9 cellular contexts compared by ENCODE assay signal in genomic region chr17:3959295-3959899, GRCh38. TPM values are rescaled to one million over a fixed set of nuclear protein-coding genes. Genes with fewer than 3 reads are reported as not detected.
DNase-seq lines count a peak whose midpoint lies in the region; ATAC-seq, FAIRE-seq and TF ChIP-seq lines count a peak whose summit lies in the region.
"Had no signal": no experiment of that assay in that cellular context is flagged by ENCODE, and none has a peak within 500 bp of the region (broad histone marks: within the 10 kb centered on the region; RNA-seq: fewer than 3 reads in every experiment).

No MANE protein-coding gene starts in this region.

- intact Hi-C loops in gastrocnemius medialis (cut with DNase I; ENCODE audit: low total_unique reads), result no loop called here

- H3K4me1 ChIP-seq in A549 (peaks cover 32% of the 10 kb centered on the region), gastrocnemius medialis (no peaks in the 10 kb centered on the region)

- no peaks in the 10 kb centered on the region for H3K36me3 ChIP-seq in WERI-Rb-1
- no peaks in the 10 kb centered on the region for H3K36me3 ChIP-seq in gastrocnemius medialis

- ATAC-seq in A549 (peak; percentile 54 to 85; a peak in 5 of 6 replicates), gastrocnemius medialis (no peak)

- in situ Hi-C loops in KBM-7 (cut with MboI; ENCODE audit: low pct_unique_long_range_greater_than_20kb, low sequenced_read_pairs) (no loop called here), gastrocnemius medialis (cut with MboI; ENCODE audit: low sequenced_read_pairs in 4 of 4) (no loop called here)

- WGBS in A549 (ENCODE audit: missing lambda C conversion rate), result 40% methylated on average over 14 of the region's 15 CpGs

- no peaks in the 10 kb centered on the region for H3K9me3 ChIP-seq in A549
- H3K9me3 ChIP-seq in WERI-Rb-1 (ENCODE audit: severe bottlenecking), result no peaks in the 10 kb centered on the region
- no peaks in the 10 kb centered on the region for H3K9me3 ChIP-seq in gastrocnemius medialis

- no peaks in the 10 kb centered on the region for H3K27me3 ChIP-seq in WERI-Rb-1 (ENCODE audit: insufficient read depth, low read depth, severe bottlenecking)
- H3K27me3 ChIP-seq in gastrocnemius medialis, result peaks cover 22 to 33% (median 30%) of the 10 kb centered on the region in 3 donors

- peak overlapping the region; percentile 66 for H3K4me2 ChIP-seq in A549

- CTCF ChIA-PET in A549 (lab: Yijun Ruan, JAX), result interaction anchor here (0.9 to 3.4 kb wide), 8 partner anchors 15 to 222 kb away, joined by 3 to 16 read pairs (median 4); no protein-coding TSS in a partner anchor

- POLR2A ChIA-PET in A549 (lab: Yijun Ruan, JAX), result no interaction called here

- no peak for TF ChIP-seq EP300 in A549 (IDR thresholded peaks at IDR 0.05)

- peak; percentile 76 to 94 for DNase-seq in A549 (ENCODE audit: low read depth in 1 of 2, low spot score in 1 of 2)
- peak; percentile 40 for DNase-seq in H4 (ENCODE audit: low spot score)
- DNase-seq in SHP77 treated with DMSO at 0.1 percent for 48 hours (lab: John Stamatoyannopoulos, UW), result peak; percentile 95
- DNase-seq in hepatic stellate cell (ENCODE audit: low spot score), result peak; percentile 79
- DNase-seq in KBM-7, result no peak
- DNase-seq in WERI-Rb-1, result no peak
- DNase-seq in KG1 (lab: John Stamatoyannopoulos, UW), result no peak
- DNase-seq in gastrocnemius medialis, result no peak
- DNase-seq: activated effector memory CD4-positive, alpha-beta T cell treated with anti-CD3 and anti-CD28 coated beads, Interleukin-2, amount 50 U/mL, for 16 hours had no signal

- TF ChIP-seq POLR2A in A549 (IDR thresholded peaks at IDR 0.05; ENCODE audit: low read length), result no peak
- TF ChIP-seq POLR2A in gastrocnemius medialis (IDR thresholded peaks at IDR 0.05), result no peak

- no peak overlapping the region for H3K4me3 ChIP-seq in A549
- H3K4me3 ChIP-seq in WERI-Rb-1 (ENCODE audit: low read depth, low read length), result no peak overlapping the region
- no peak overlapping the region for H3K4me3 ChIP-seq in gastrocnemius medialis

- no peak for TF ChIP-seq CTCF in A549 (IDR thresholded peaks at IDR 0.05)
- TF ChIP-seq CTCF in WERI-Rb-1 (IDR thresholded peaks at IDR 0.05; ENCODE audit: low read depth, low read length), result no peak
- no peak for TF ChIP-seq CTCF in gastrocnemius medialis (IDR thresholded peaks at IDR 0.05 in 4 of 5, conservative IDR thresholded peaks at IDR 0.05 in 1 of 5)

- no peak for TF ChIP-seq RAD21 in A549 (conservative IDR thresholded peaks at IDR 0.05 in 1 of 2, IDR thresholded peaks at IDR 0.05 in 1 of 2)

- no peak for FAIRE-seq in A549 (lab: Jason Lieb, UNC)

- peak overlapping the region; percentile 46 to 72 for H3K27ac ChIP-seq in A549
- H3K27ac ChIP-seq in WERI-Rb-1, result no peak overlapping the region
- no peak overlapping the region for H3K27ac ChIP-seq in gastrocnemius medialis

TF ChIP-seq in A549, 52 proteins besides CTCF, POLR2A, EP300 and RAD21:
- TF ChIP-seq JUNB (IDR thresholded peaks at IDR 0.05) (peak; percentile 58), FOSL2 (IDR thresholded peaks at IDR 0.05) (peak; percentile 54; the same call in 1 of the 2 replicates), FOSL2 (CRISPR knock-in tag; IDR thresholded peaks at IDR 0.05) (peak; percentile 92), MAFK (IDR thresholded peaks at IDR 0.05; ENCODE audit: partially characterized antibody) (peak; percentile 81), MAX (IDR thresholded peaks at IDR 0.05) (peak; percentile 46; the same call in 1 of the 2 replicates), HOXB13 (CRISPR knock-in tag; IDR thresholded peaks at IDR 0.05; ENCODE audit: low read depth) (no peak)

RNA-seq across cellular contexts. Expression of gene ATP2A3, which starts 4.8 kb away (rescaled TPM):
- 5.5 and 6.3 TPM in 2 replicates for polyA plus RNA-seq in A549 (2011; rRNA removed)
- polyA plus RNA-seq in A549 (2012; cell fraction: cytosol; rRNA removed), result 4.0 and 5.4 TPM in 2 replicates
- polyA plus RNA-seq in A549 (2012; cell fraction: nucleus; rRNA removed), result 14.8 and 16.2 TPM in 2 replicates
- polyA plus RNA-seq in A549 (2017; fragmentation: RNase III; extraction: RNeasy Plus Mini Kit Qiagen cat#74134 plus additional on column Dnase treatment), result 2.5 to 4.1 TPM (median 3.1 TPM) in 3 replicates
- polyA minus RNA-seq in A549 (2011; rRNA and poly(A)+ RNA removed), result 5.7 and 7.4 TPM in 2 replicates
- 0.04 TPM in 1 of 2 replicates, not detected in the other for total RNA-seq in H4 (2014; rRNA removed; shearing (Covaris generic))
- 1 to 10 TPM in 2 of 4 donors, under 1 TPM in 2; 0.89 to 1.4 (median 0.98) TPM for total RNA-seq in gastrocnemius medialis

RNA-seq across cellular contexts. Expression of gene P2RX1, which starts 43.1 kb away (rescaled TPM):
- polyA plus RNA-seq in A549 (2011; rRNA removed), result 0.03 and 0.05 TPM in 2 replicates
- 0.03 and 0.04 TPM in 2 replicates for polyA plus RNA-seq in A549 (2012; cell fraction: cytosol; rRNA removed)
- 0.17 and 0.37 TPM in 2 replicates for polyA plus RNA-seq in A549 (2012; cell fraction: nucleus; rRNA removed)
- polyA plus RNA-seq in A549 (2017; fragmentation: RNase III; extraction: RNeasy Plus Mini Kit Qiagen cat#74134 plus additional on column Dnase treatment), result 0.09 to 0.13 TPM in 2 of 3 replicates, not detected in the other
- polyA minus RNA-seq in A549 (2011; rRNA and poly(A)+ RNA removed), result 0.10 and 0.21 TPM in 2 replicates
- total RNA-seq in H4 (2014; rRNA removed; shearing (Covaris generic)), result not detected in 2 replicates
- under 1 TPM in 3 of 4 donors, not detected in 1; 0.25 to 0.59 (median 0.38) TPM for total RNA-seq in gastrocnemius medialis

Comparison
In these comparisons a context has a peak if more than half of its experiments do, and no peak if none do; other contexts are left out.
1. ATAC-seq: peak in A549 (2 of 2); none in gastrocnemius medialis (0 of 2).
2. DNase-seq: peak in A549 (2 of 2), H4 (single experiment), SHP77 treated with DMSO at 0.1 percent for 48 hours (single experiment) and hepatic stellate cell (single experiment); none in KBM-7 (single experiment), WERI-Rb-1 (single experiment), KG1 (single experiment) and gastrocnemius medialis (0 of 2).
3. H3K27ac ChIP-seq: peak in A549 (2 of 2); none in WERI-Rb-1 (single experiment) and gastrocnemius medialis (0 of 4).